In the genomic region with DNA sequence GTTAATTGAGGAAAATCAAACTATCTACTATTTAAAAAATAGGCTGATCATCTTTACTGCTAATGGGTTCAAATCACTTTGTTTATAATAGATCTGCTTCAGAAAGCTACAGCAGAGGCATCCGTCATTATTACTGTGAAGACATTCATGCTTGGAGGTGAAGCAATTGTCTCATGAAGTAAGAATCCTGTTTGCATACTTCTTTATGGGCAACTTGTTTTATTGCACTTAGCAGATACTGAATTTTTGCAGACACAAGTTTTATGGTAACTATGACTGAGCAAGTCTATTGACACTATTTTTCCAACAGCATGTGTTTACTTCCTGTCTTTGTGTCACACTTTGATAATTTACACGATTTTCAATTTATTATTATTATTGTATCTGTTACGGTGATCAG, we compare ENCODE assay signal across 21 cellular contexts.
"Had no signal": no experiment of that assay in that cellular context is flagged by ENCODE, and none has a peak within 500 bp of the region (broad histone marks: within the 10 kb centered on the region; RNA-seq: fewer than 3 reads in every experiment).

No MANE protein-coding gene starts in this region.

- ATAC-seq: left lung; naive thymus-derived CD4-positive, alpha-beta T cell; pancreas; sciatic nerve; stimulated activated effector memory CD8-positive, alpha-beta T cell treated with anti-CD3 and anti-CD28 coated beads, Interleukin-12 subunit alpha, Interleukin-12 subunit beta, amount 100 ng/mL, for 72 hours had no signal

- H3K36me3 Mint-ChIP-seq: naive thymus-derived CD4-positive, alpha-beta T cell; stimulated activated effector memory CD8-positive, alpha-beta T cell treated with anti-CD3 and anti-CD28 coated beads, Interleukin-12 subunit alpha, Interleukin-12 subunit beta, amount 100 ng/mL, for 72 hours had no signal

- H3K4me1 ChIP-seq: esophagus muscularis mucosa, left lung, pancreas, prostate gland, right atrium auricular region, stomach, thyroid gland had no signal

- H3K4me1 Mint-ChIP-seq: mesothelial cell of epicardium; naive thymus-derived CD4-positive, alpha-beta T cell; stimulated activated effector memory CD8-positive, alpha-beta T cell treated with anti-CD3 and anti-CD28 coated beads, Interleukin-12 subunit alpha, Interleukin-12 subunit beta, amount 100 ng/mL, for 72 hours had no signal

- DNase-seq: dermis blood vessel endothelial cell; effector memory CD4-positive, alpha-beta T cell; foreskin melanocyte; left lung; mesenchymal stem cell; naive thymus-derived CD4-positive, alpha-beta T cell; occipital lobe; pancreas; stimulated activated CD4-positive, alpha-beta T cell treated with anti-CD3 and anti-CD28 coated beads, Interleukin-2, amount 100 ng/mL, for 24 hours; stimulated activated CD4-positive, alpha-beta T cell treated with anti-CD3 and anti-CD28 coated beads, Interleukin-4, amount 100 ng/mL, for 24 hours; stimulated activated naive CD4-positive, alpha-beta T cell treated with Interleukin-2 at 50 U/mL for 16 hours; stomach; thyroid gland had no signal

- H3K27ac ChIP-seq: coronary artery, esophagus muscularis mucosa, left lung, pancreas, prostate gland, right atrium auricular region, stomach, thyroid gland had no signal

- H3K27me3 Mint-ChIP-seq: naive thymus-derived CD4-positive, alpha-beta T cell; type B pancreatic cell had no signal

- H3K4me3 ChIP-seq: coronary artery, esophagus muscularis mucosa, left lung, pancreas, prostate gland, right atrium auricular region, stomach, thyroid gland had no signal

- H3K4me3 Mint-ChIP-seq: mesothelial cell of epicardium; naive thymus-derived CD4-positive, alpha-beta T cell; stimulated activated effector memory CD8-positive, alpha-beta T cell treated with anti-CD3 and anti-CD28 coated beads, Interleukin-12 subunit alpha, Interleukin-12 subunit beta, amount 100 ng/mL, for 72 hours; type B pancreatic cell had no signal

- H3K27ac Mint-ChIP-seq: mesothelial cell of epicardium; naive thymus-derived CD4-positive, alpha-beta T cell; stimulated activated effector memory CD8-positive, alpha-beta T cell treated with anti-CD3 and anti-CD28 coated beads, Interleukin-12 subunit alpha, Interleukin-12 subunit beta, amount 100 ng/mL, for 72 hours; type B pancreatic cell had no signal

- H3K27me3 ChIP-seq: esophagus muscularis mucosa, left lung, pancreas, right atrium auricular region, stomach, thyroid gland had no signal

- H3K36me3 ChIP-seq: esophagus muscularis mucosa, left lung, pancreas, prostate gland, right atrium auricular region, stomach, thyroid gland had no signal
